ENCODE assay signal across 8 cellular contexts in genomic region chr14:91354979-91355685, GRCh38.
DNase-seq lines count a peak whose midpoint lies in the region; ATAC-seq and TF ChIP-seq lines count a peak whose summit lies in the region.

No MANE protein-coding gene starts in this region.

- peak; percentile 60 for TF ChIP-seq CTCF in CD4-positive, alpha-beta T cell (IDR thresholded peaks at IDR 0.05)
- TF ChIP-seq CTCF in esophagus squamous epithelium (IDR thresholded peaks at IDR 0.05) (peak in 4 of 6 experiments; percentile 18 to 52 (median 36)), sigmoid colon (IDR thresholded peaks at IDR 0.05) (no peak), esophagus muscularis mucosa (IDR thresholded peaks at IDR 0.05) (peak in 1 of 3 experiments; percentile 5)

- POLR2A ChIA-PET in CD4-positive, alpha-beta T cell (lab: Charles Lee) = interaction anchor here (0.6 to 5.2 kb wide), 12 partner anchors 9 to 67 kb away, joined by 3 to 37 read pairs (median 6); partner anchors contain the start of gene CCDC88C

- no peaks in the 10 kb centered on the region for H3K27me3 ChIP-seq in CD4-positive, alpha-beta T cell (ENCODE audit: control insufficient read depth, insufficient read depth, low read length)
- H3K27me3 ChIP-seq in esophagus squamous epithelium = no peaks in the 10 kb centered on the region
- no peaks in the 10 kb centered on the region for H3K27me3 ChIP-seq in sigmoid colon
- H3K27me3 ChIP-seq in esophagus muscularis mucosa = no peaks in the 10 kb centered on the region

- peaks cover 92% of the 10 kb centered on the region for H3K4me1 Mint-ChIP-seq in CD4-positive, alpha-beta T cell (ENCODE audit: low read depth)
- H3K4me1 Mint-ChIP-seq in T-helper 17 cell = peaks cover 73% of the 10 kb centered on the region

- peak overlapping the region; percentile 81 for H3K27ac ChIP-seq in CD4-positive, alpha-beta T cell (ENCODE audit: low read depth, low read length)
- peak overlapping the region in 2 of 4 donors; percentile 17 to 42 for H3K27ac ChIP-seq in esophagus squamous epithelium
- no peak overlapping the region for H3K27ac ChIP-seq in sigmoid colon
- H3K27ac ChIP-seq in esophagus muscularis mucosa (replicated peaks in 1 of 4) = no peak overlapping the region

- peak; percentile 37 for ATAC-seq in CD4-positive, alpha-beta T cell (ENCODE audit: poor library complexity)
- peak; percentile 33 for ATAC-seq in HG02610 (IDR thresholded peaks at IDR 0.05; ENCODE audit: unreplicated experiment)
- peak; percentile 18 for ATAC-seq in T-helper 17 cell
- ATAC-seq in stimulated activated naive CD8-positive, alpha-beta T cell treated with anti-CD3 and anti-CD28 coated beads, Interleukin-15, Interleukin-2, amounts not matched to agents 100 U/mL and 50 U/mL, for 24 hours = peak; percentile 15

- H3K36me3 ChIP-seq in esophagus squamous epithelium (peaks cover 0 to 28% (median 0%) of the 10 kb centered on the region in 3 donors), sigmoid colon (no peaks in the 10 kb centered on the region), esophagus muscularis mucosa (no peaks in the 10 kb centered on the region)

- no peaks in the 10 kb centered on the region for H3K9me3 ChIP-seq in CD4-positive, alpha-beta T cell (ENCODE audit: control insufficient read depth, low read length)
- H3K9me3 ChIP-seq in T-helper 17 cell (ENCODE audit: control insufficient read depth, low read length, poor library complexity, severe bottlenecking) = no peaks in the 10 kb centered on the region
- no peaks in the 10 kb centered on the region for H3K9me3 ChIP-seq in esophagus squamous epithelium
- H3K9me3 ChIP-seq in sigmoid colon = no peaks in the 10 kb centered on the region
- H3K9me3 ChIP-seq in esophagus muscularis mucosa = no peaks in the 10 kb centered on the region

- H3K4me1 ChIP-seq in esophagus squamous epithelium (peaks cover 35 to 79% (median 53%) of the 10 kb centered on the region in 3 donors), sigmoid colon (peaks cover 0 to 26% (median 19%) of the 10 kb centered on the region in 4 donors), esophagus muscularis mucosa (peaks cover 18 to 32% (median 26%) of the 10 kb centered on the region in 4 donors)

- peak overlapping the region; percentile 94 for H3K27ac Mint-ChIP-seq in CD4-positive, alpha-beta T cell
- H3K27ac Mint-ChIP-seq in T-helper 17 cell = peak overlapping the region; percentile 99

- no peaks in the 10 kb centered on the region for H3K9me3 Mint-ChIP-seq in CD4-positive, alpha-beta T cell

- DNase-seq in CD4-positive, alpha-beta T cell = peak in 2 of 10 experiments; percentile 35 to 54
- DNase-seq in T-helper 17 cell (no peak), esophagus squamous epithelium (lab: John Stamatoyannopoulos, UW) (no peak), sigmoid colon (no peak), cerebellar nuclear complex (lab: John Stamatoyannopoulos, UW) (no peak), esophagus muscularis mucosa (ENCODE audit: extremely low spot score) (no peak)
- DNase-seq in stimulated activated naive CD8-positive, alpha-beta T cell treated with anti-CD3 and anti-CD28 coated beads, Interleukin-15, Interleukin-2, amounts not matched to agents 100 U/mL and 50 U/mL, for 24 hours = peak; percentile 68

- WGBS in esophagus squamous epithelium, 2 donors = 76 to 81% methylated on average over 24 to 27 of the region's 27 CpGs
- WGBS in sigmoid colon, 2 donors = 24 to 51% methylated on average over 27 of the region's 27 CpGs
- 89% methylated on average over 24 of the region's 27 CpGs for WGBS in esophagus muscularis mucosa

- no peak for TF ChIP-seq EP300 in sigmoid colon (IDR thresholded peaks at IDR 0.05)
- no peak for TF ChIP-seq EP300 in esophagus muscularis mucosa (IDR thresholded peaks at IDR 0.05)

- H3K4me3 Mint-ChIP-seq in CD4-positive, alpha-beta T cell = peak overlapping the region; percentile 75
- H3K4me3 Mint-ChIP-seq in T-helper 17 cell = peak overlapping the region; percentile 83

- H3K4me3 ChIP-seq in esophagus squamous epithelium = no peak overlapping the region
- no peak overlapping the region for H3K4me3 ChIP-seq in sigmoid colon
- H3K4me3 ChIP-seq in esophagus muscularis mucosa = no peak overlapping the region

- TF ChIP-seq POLR2A in esophagus squamous epithelium (IDR thresholded peaks at IDR 0.05) (no peak), sigmoid colon (IDR thresholded peaks at IDR 0.05) (no peak), esophagus muscularis mucosa (IDR thresholded peaks at IDR 0.05; ENCODE audit: low read depth) (no peak)

- CTCF ChIA-PET in CD4-positive, alpha-beta T cell (lab: Charles Lee) = interaction anchor here (0.8 to 2.7 kb wide), 10 partner anchors 11 to 72 kb away, joined by 3 to 10 read pairs (median 4); partner anchors contain the start of gene CCDC88C

- H3K27me3 Mint-ChIP-seq in CD4-positive, alpha-beta T cell = no peaks in the 10 kb centered on the region
- H3K27me3 Mint-ChIP-seq in T-helper 17 cell = no peaks in the 10 kb centered on the region

- intact Hi-C loops in CD4-positive, alpha-beta T cell (cut with DNase I, micrococcal nuclease) = loop anchor here in 1 of 2 experiments (2.0 kb wide), 1 partner anchor 64 kb away; no protein-coding TSS in a partner anchor
- intact Hi-C loops in esophagus squamous epithelium (cut with DNase I) = no loop called here
- intact Hi-C loops in sigmoid colon (cut with DNase I) = no loop called here
- intact Hi-C loops in esophagus muscularis mucosa (cut with DNase I) = no loop called here

- H3K36me3 Mint-ChIP-seq in CD4-positive, alpha-beta T cell (ENCODE audit: low read depth) = peaks cover 81% of the 10 kb centered on the region
- H3K36me3 Mint-ChIP-seq in T-helper 17 cell (ENCODE audit: low read depth) = peaks cover 5% of the 10 kb centered on the region

Comparison
In these comparisons a context has a peak if more than half of its experiments do, and no peak if none do; other contexts are left out.
1. CTCF ChIP-seq: peak in CD4-positive, alpha-beta T cell (single experiment) and esophagus squamous epithelium (4 of 6); none in sigmoid colon (0 of 4).
2. Peak in every context shown above with its lines, with median percentiles within 50 percentile points of each other: ATAC-seq.